Comparison of ENCODE assay signal across 8 cellular contexts in genomic region chrX:41922125-41922521, GRCh38. TPM values are rescaled to one million over a fixed set of nuclear protein-coding genes. Genes with fewer than 3 reads are reported as not detected.
A peak's percentile ranks its signal among the peaks of the same experiment; 100 is the strongest.
DNase-seq lines count a peak whose midpoint lies in the region; ATAC-seq, FAIRE-seq and TF ChIP-seq lines count a peak whose summit lies in the region.

No MANE protein-coding gene starts in this region.

- H3K27me3 ChIP-seq in esophagus (ENCODE audit: control insufficient read depth in 1 of 2, insufficient read depth in 2 of 2, low read length in 2 of 2) (no peaks in the 10 kb centered on the region), osteoblast (ENCODE audit: insufficient read depth, low read length) (no peaks in the 10 kb centered on the region)

- H3K27ac ChIP-seq in esophagus (ENCODE audit: low read depth in 2 of 2, low read length in 1 of 2), result peak overlapping the region; percentile 86 to 87
- H3K27ac ChIP-seq in osteoblast (ENCODE audit: low read depth, low read length), result peak overlapping the region; percentile 13

- H3K36me3 ChIP-seq in esophagus (ENCODE audit: control insufficient read depth in 2 of 2, insufficient read depth in 2 of 2, low read length in 1 of 2) (no peaks in the 10 kb centered on the region), osteoblast (ENCODE audit: insufficient read depth, low read length) (no peaks in the 10 kb centered on the region)

- H3K79me2 ChIP-seq in osteoblast (ENCODE audit: insufficient read depth, low read length), result peaks cover 42% of the 10 kb centered on the region

- DNase-seq in D721Med (ENCODE audit: insufficient read length, low spot score) (no peak), KBM-7 (peak; percentile 42), osteoblast (ENCODE audit: insufficient read length, low spot score, missing footprints) (peak; percentile 52)
- DNase-seq in activated CD4-positive, alpha-beta T cell treated with anti-CD3 and anti-CD28 coated beads for 4 hours, result peak; percentile 33 to 39

- H2AFZ ChIP-seq in osteoblast (ENCODE audit: low read length), result peak overlapping the region; percentile 78

- no peak for ATAC-seq in GM21717 (IDR thresholded peaks at IDR 0.05; ENCODE audit: unreplicated experiment)
- ATAC-seq in GM19035 (IDR thresholded peaks at IDR 0.05; ENCODE audit: unreplicated experiment), result no peak
- ATAC-seq in HG02763 (IDR thresholded peaks at IDR 0.05; ENCODE audit: unreplicated experiment), result no peak

- H3K4me1 ChIP-seq in esophagus (ENCODE audit: control insufficient read depth in 2 of 2, insufficient read depth in 2 of 2, low read length in 1 of 2) (no peaks in the 10 kb centered on the region), osteoblast (ENCODE audit: insufficient read depth, low read length) (peaks cover 4% of the 10 kb centered on the region)

- H3K4me3 ChIP-seq in esophagus (ENCODE audit: low read depth in 1 of 2, low read length in 2 of 2) (peak overlapping the region; percentile 50 to 85), osteoblast (ENCODE audit: insufficient read depth, low read length) (peak overlapping the region; percentile 79)

- WGBS in esophagus, 2 donors, result 1 to 26% methylated on average over 12 of the region's 12 CpGs

- peak overlapping the region; percentile 87 for H3K4me2 ChIP-seq in osteoblast (ENCODE audit: insufficient read depth, low read length)

- H4K20me1 ChIP-seq in osteoblast (ENCODE audit: insufficient read depth, low read length), result peaks cover 6% of the 10 kb centered on the region

- TF ChIP-seq CTCF in D721Med (IDR thresholded peaks at IDR 0.05; ENCODE audit: insufficient read depth, missing control alignments), result no peak
- no peak for TF ChIP-seq CTCF in osteoblast (IDR thresholded peaks at IDR 0.05; ENCODE audit: extremely low read depth, low read depth, low read length)

- no peaks in the 10 kb centered on the region for H3K9me3 ChIP-seq in esophagus (ENCODE audit: control insufficient read depth in 2 of 2, insufficient read depth in 1 of 2, low read depth in 1 of 2, low read length in 1 of 2)
- H3K9me3 ChIP-seq in osteoblast (ENCODE audit: low read depth, low read length), result no peaks in the 10 kb centered on the region

- peak; percentile 11 for FAIRE-seq in D721Med (lab: Jason Lieb, UNC)

- in situ Hi-C loops in KBM-7 (cut with MboI; ENCODE audit: low pct_unique_long_range_greater_than_20kb, low sequenced_read_pairs), result no loop called here

RNA-seq across cellular contexts. Expression of gene CASK, which starts 1.2 kb away (rescaled TPM):
- polyA plus RNA-seq in esophagus, result 1 to 10 TPM; 5.2 to 7.7 TPM
- 40.4 and 55.4 TPM in 2 replicates for total RNA-seq in osteoblast
